In genomic region chr19:48724796-48725753, GRCh38 we compare ENCODE assay signal across 2 cellular contexts.
TF ChIP-seq lines count a peak whose summit lies in the region.

No MANE protein-coding gene starts in this region.

TF ChIP-seq in HCT116, 20 proteins besides CTCF, POLR2A, EP300 and RAD21:
- TF ChIP-seq ZFX (IDR thresholded peaks at IDR 0.05) (no peak), EGR1 (IDR thresholded peaks at IDR 0.05; ENCODE audit: low read depth) (no peak), CEBPB (IDR thresholded peaks at IDR 0.05; ENCODE audit: low read depth) (no peak), MAX (IDR thresholded peaks at IDR 0.05) (no peak; the same call in 1 of the 2 replicates), REST (IDR thresholded peaks at IDR 0.05; ENCODE audit: low read depth) (no peak), EZH2phosphoT487 (IDR thresholded peaks at IDR 0.05; ENCODE audit: borderline replicate concordance) (no peak), ZBTB33 (IDR thresholded peaks at IDR 0.05; ENCODE audit: extremely low read depth, insufficient replicate concordance, low read length) (no peak), CBX3 (IDR thresholded peaks at IDR 0.05; ENCODE audit: low read depth) (no peak), SP1 (IDR thresholded peaks at IDR 0.05; ENCODE audit: low read depth) (peak; percentile 34; the same call in 1 of the 2 replicates), SRF (IDR thresholded peaks at IDR 0.05; ENCODE audit: low read depth) (no peak), SIN3A (IDR thresholded peaks at IDR 0.05; ENCODE audit: low read depth) (no peak), ZNF274 (IDR thresholded peaks at IDR 0.05; ENCODE audit: low read depth, low read length) (no peak), ELF1 (IDR thresholded peaks at IDR 0.05; ENCODE audit: borderline replicate concordance, low read depth) (peak; percentile 77; the same call in 1 of the 2 replicates), TCF7L2 (IDR thresholded peaks at IDR 0.05; ENCODE audit: borderline replicate concordance, extremely low read depth, insufficient read depth, insufficient read length) (no peak), JUND (IDR thresholded peaks at IDR 0.05) (no peak), ATF3 (IDR thresholded peaks at IDR 0.05) (no peak), EZH2 (IDR thresholded peaks at IDR 0.05) (no peak), POLR2AphosphoS5 (IDR thresholded peaks at IDR 0.05; ENCODE audit: low read depth, low read length) (peak; percentile 61; the same call in 1 of the 2 replicates), FOSL1 (IDR thresholded peaks at IDR 0.05; ENCODE audit: low read depth) (no peak), YY1 (IDR thresholded peaks at IDR 0.05; ENCODE audit: extremely low read depth, insufficient replicate concordance, low read depth, low read length) (no peak)

TF ChIP-seq in K562, 482 proteins besides CTCF, POLR2A, EP300 and RAD21 (continues in another document):
- no peak for TF ChIP-seq TAF9B (IDR thresholded peaks at IDR 0.05; ENCODE audit: partially characterized antibody)
- TF ChIP-seq STAG1 (CRISPR knock-in tag; IDR thresholded peaks at IDR 0.05; ENCODE audit: borderline replicate concordance): no peak
- TF ChIP-seq FOXA1 (IDR thresholded peaks at IDR 0.05; ENCODE audit: borderline replicate concordance): no peak
- TF ChIP-seq SMAD4 (CRISPR knock-in tag; conservative IDR thresholded peaks at IDR 0.05): 0 out of 2 replicates have a peak, but pooled peaks have one; percentile 26
- no peak for TF ChIP-seq RBM39 (optimal IDR thresholded peaks at IDR 0.05; ENCODE audit: low read depth, low read length)
- no peak for TF ChIP-seq MYNN (IDR thresholded peaks at IDR 0.05)
- TF ChIP-seq MYNN (CRISPR knock-in tag; IDR thresholded peaks at IDR 0.05): no peak
- no peak for TF ChIP-seq RFX5 (IDR thresholded peaks at IDR 0.05; ENCODE audit: low read depth, low read length)
- peak in 1 of 2 experiments; percentile 24; a peak in 1 of 4 replicates for TF ChIP-seq MAZ (CRISPR knock-in tag; conservative IDR thresholded peaks at IDR 0.05 in 1 of 2, IDR thresholded peaks at IDR 0.05 in 1 of 2)
- TF ChIP-seq ELF4 (CRISPR knock-in tag; IDR thresholded peaks at IDR 0.05): 0 out of 2 replicates have a peak, but pooled peaks have one; percentile 61
- TF ChIP-seq MCM7 (IDR thresholded peaks at IDR 0.05): no peak
- no peak for TF ChIP-seq HOXB6 (CRISPR knock-in tag; IDR thresholded peaks at IDR 0.05; ENCODE audit: borderline replicate concordance)
- TF ChIP-seq MTA3 (IDR thresholded peaks at IDR 0.05; ENCODE audit: borderline replicate concordance): 0 out of 2 replicates have a peak, but pooled peaks have one; percentile 41
- TF ChIP-seq NKRF (IDR thresholded peaks at IDR 0.05; ENCODE audit: borderline replicate concordance): 0 out of 2 replicates have a peak, but pooled peaks have one; percentile 16
- peak; percentile 49; the same call in 1 of the 2 replicates for TF ChIP-seq HDGF (IDR thresholded peaks at IDR 0.05)
- TF ChIP-seq CREM (IDR thresholded peaks at IDR 0.05; ENCODE audit: low read depth): peak; percentile 80
- TF ChIP-seq ATF1 (CRISPR knock-in tag; IDR thresholded peaks at IDR 0.05): no peak
- TF ChIP-seq ATF1 (tag; IDR thresholded peaks at IDR 0.05): peak; percentile 77
- no peak for TF ChIP-seq CAMTA2 (CRISPR knock-in tag; conservative IDR thresholded peaks at IDR 0.05)
- TF ChIP-seq POLR2H (tag; IDR thresholded peaks at IDR 0.05; ENCODE audit: low read depth): no peak; the same call in 1 of the 2 replicates
- TF ChIP-seq MAFG (tag; conservative IDR thresholded peaks at IDR 0.05): peak; percentile 51; the same call in 1 of the 2 replicates
- TF ChIP-seq FOXM1 (IDR thresholded peaks at IDR 0.05; ENCODE audit: low read depth): no peak
- TF ChIP-seq FOXM1 (CRISPR knock-in tag; IDR thresholded peaks at IDR 0.05; ENCODE audit: low read depth): no peak
- TF ChIP-seq ARID1B (IDR thresholded peaks at IDR 0.05): no peak; the same call in 1 of the 2 replicates
- TF ChIP-seq ZNF354B (CRISPR knock-in tag; IDR thresholded peaks at IDR 0.05): 0 out of 2 replicates have a peak, but pooled peaks have one; percentile 21
- TF ChIP-seq DLX4 (CRISPR knock-in tag; IDR thresholded peaks at IDR 0.05): no peak
- no peak for TF ChIP-seq HNRNPUL1 (IDR thresholded peaks at IDR 0.05; ENCODE audit: low read length)
- no peak for TF ChIP-seq ZNF668 (CRISPR knock-in tag; IDR thresholded peaks at IDR 0.05)
- peak in 1 of 2 experiments; percentile 77; a peak in 2 of 4 replicates for TF ChIP-seq ZNF639 (CRISPR knock-in tag; conservative IDR thresholded peaks at IDR 0.05 in 1 of 2, IDR thresholded peaks at IDR 0.05 in 1 of 2)
- TF ChIP-seq HCFC1 (IDR thresholded peaks at IDR 0.05; ENCODE audit: low read depth, low read length): peak; percentile 99
- no peak for TF ChIP-seq ZHX1 (conservative IDR thresholded peaks at IDR 0.05; ENCODE audit: low read length)
- peak; percentile 41; the same call in 1 of the 2 replicates for TF ChIP-seq VEZF1 (CRISPR knock-in tag; IDR thresholded peaks at IDR 0.05)
- TF ChIP-seq ZNF766 (CRISPR knock-in tag; conservative IDR thresholded peaks at IDR 0.05): peak; percentile 78
- TF ChIP-seq HLTF (IDR thresholded peaks at IDR 0.05): no peak
- TF ChIP-seq MTA1 (IDR thresholded peaks at IDR 0.05; ENCODE audit: borderline replicate concordance): no peak
- peak; percentile 86; the same call in 1 of the 2 replicates for TF ChIP-seq ZNF395 (CRISPR knock-in tag; IDR thresholded peaks at IDR 0.05)
- TF ChIP-seq POLR2B (IDR thresholded peaks at IDR 0.05; ENCODE audit: low read depth, partially characterized antibody): peak; percentile 32
- TF ChIP-seq EP400 (IDR thresholded peaks at IDR 0.05): peak; percentile 50
- TF ChIP-seq ZNF274 (IDR thresholded peaks at IDR 0.05; ENCODE audit: borderline replicate concordance, low read depth, low read length): no peak
- TF ChIP-seq PHF8 (IDR thresholded peaks at IDR 0.05; ENCODE audit: borderline replicate concordance, low read length): peak; percentile 39; the same call in 1 of the 2 replicates
